Comparison of ENCODE assay signal across 1 cellular context in the genomic region with DNA sequence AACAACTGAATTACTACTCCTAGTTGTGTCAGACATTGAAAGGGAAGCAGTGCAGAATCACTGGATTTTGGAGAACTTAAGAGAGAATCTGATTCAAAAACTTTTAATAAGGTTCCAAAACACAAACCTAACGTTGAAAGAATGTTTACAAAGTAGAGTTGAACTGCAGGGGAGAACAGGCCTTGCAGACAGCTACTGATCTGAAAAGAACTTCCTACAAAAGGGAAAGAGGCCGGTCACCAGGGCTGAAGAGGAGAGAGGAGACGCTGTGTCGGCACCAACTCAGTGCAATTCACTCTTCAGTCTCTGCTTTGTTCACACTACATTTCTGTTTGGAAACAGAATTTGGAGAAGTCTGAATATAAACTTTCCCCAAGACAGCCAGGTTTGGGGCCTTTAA.
TF ChIP-seq lines count a peak whose summit lies in the region.

No MANE protein-coding gene starts in this region.

TF ChIP-seq in HepG2, 621 proteins besides CTCF, POLR2A, EP300 and RAD21 (continued from another document):
- TF ChIP-seq, protein P1, sequence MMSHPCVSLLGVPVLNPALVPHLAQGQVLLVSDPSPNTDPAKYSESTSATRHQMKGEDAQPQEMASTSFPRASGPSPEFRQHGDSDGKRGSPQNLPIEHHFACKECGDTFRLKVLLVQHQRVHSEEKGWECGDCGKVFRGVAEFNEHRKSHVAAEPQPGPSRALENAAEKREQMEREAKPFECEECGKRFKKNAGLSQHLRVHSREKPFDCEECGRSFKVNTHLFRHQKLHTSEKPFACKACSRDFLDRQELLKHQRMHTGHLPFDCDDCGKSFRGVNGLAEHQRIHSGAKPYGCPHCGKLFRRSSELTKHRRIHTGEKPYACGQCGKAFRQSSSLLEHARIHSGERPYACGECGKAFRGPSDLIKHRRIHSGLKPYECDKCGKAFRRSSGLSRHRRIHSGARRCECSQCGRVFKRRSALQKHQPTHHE (CRISPR knock-in tag; IDR thresholded peaks at IDR 0.05; ENCODE audit: borderline replicate concordance): no peak
- TF ChIP-seq, protein P2, sequence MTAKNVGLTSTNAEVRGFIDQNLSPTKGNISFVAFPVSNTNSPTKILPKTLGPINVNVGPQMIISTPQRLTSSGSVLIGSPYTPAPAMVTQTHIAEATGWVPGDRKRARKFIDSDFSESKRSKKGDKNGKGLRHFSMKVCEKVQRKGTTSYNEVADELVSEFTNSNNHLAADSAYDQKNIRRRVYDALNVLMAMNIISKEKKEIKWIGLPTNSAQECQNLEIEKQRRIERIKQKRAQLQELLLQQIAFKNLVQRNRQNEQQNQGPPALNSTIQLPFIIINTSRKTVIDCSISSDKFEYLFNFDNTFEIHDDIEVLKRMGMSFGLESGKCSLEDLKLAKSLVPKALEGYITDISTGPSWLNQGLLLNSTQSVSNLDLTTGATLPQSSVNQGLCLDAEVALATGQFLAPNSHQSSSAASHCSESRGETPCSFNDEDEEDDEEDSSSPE (CRISPR knock-in tag; IDR thresholded peaks at IDR 0.05): no peak
- TF ChIP-seq ZNF670 (CRISPR knock-in tag; IDR thresholded peaks at IDR 0.05; ENCODE audit: borderline replicate concordance): no peak
- TF ChIP-seq SIX4 (CRISPR knock-in tag; IDR thresholded peaks at IDR 0.05): no peak
- no peak for TF ChIP-seq ZNF672 (CRISPR knock-in tag; IDR thresholded peaks at IDR 0.05)
- TF ChIP-seq ZNF101 (CRISPR knock-in tag; IDR thresholded peaks at IDR 0.05; ENCODE audit: borderline replicate concordance, low read depth): no peak
- TF ChIP-seq FIP1L1 (IDR thresholded peaks at IDR 0.05; ENCODE audit: borderline replicate concordance, insufficient read depth, low read depth, low read length): no peak
- TF ChIP-seq ZFX (CRISPR knock-in tag; IDR thresholded peaks at IDR 0.05; ENCODE audit: low read depth): no peak
- TF ChIP-seq SAFB2 (CRISPR knock-in tag; IDR thresholded peaks at IDR 0.05; ENCODE audit: borderline replicate concordance, low read depth): no peak
- no peak for TF ChIP-seq REPIN1 (CRISPR knock-in tag; IDR thresholded peaks at IDR 0.05; ENCODE audit: borderline replicate concordance, low read depth)
